1 cellular context compared by ENCODE assay signal in the genomic region with DNA sequence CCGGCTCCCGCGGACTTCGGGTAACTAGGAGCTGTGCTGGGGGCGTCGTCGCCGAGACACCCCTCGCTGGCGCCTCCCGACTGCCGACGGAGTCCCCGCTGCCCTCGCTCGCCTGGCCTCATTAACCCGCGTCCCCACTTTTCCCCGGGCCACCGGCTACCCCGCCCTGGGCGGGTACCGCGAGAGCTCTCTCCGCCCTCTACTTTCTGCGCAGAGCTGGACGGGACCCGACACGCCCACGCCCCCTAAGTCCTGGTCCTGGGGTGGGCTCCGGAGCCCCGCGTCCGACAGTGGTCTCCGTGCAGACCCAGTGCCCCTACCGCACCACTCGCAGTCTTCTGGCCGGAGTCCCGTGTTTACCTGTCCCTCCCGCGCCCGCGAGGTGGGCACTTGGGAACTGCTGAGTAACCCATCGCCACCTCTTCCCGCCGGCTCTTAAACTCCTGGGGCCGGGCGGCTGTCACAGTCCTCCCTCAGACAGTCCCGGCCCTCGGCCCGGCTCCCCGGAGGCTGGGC.
A peak's percentile ranks its signal among the peaks of the same experiment; 100 is the strongest.
TF ChIP-seq lines count a peak whose summit lies in the region.

No MANE protein-coding gene starts in this region.

TF ChIP-seq in K562, 482 proteins besides CTCF, POLR2A, EP300 and RAD21 (continued from another document and continues in another):
- peak; percentile 14 for TF ChIP-seq THAP12 (CRISPR knock-in tag; IDR thresholded peaks at IDR 0.05)
- TF ChIP-seq AFF4 (CRISPR knock-in tag; IDR thresholded peaks at IDR 0.05) = no peak; the same call in 1 of the 2 replicates
- TF ChIP-seq ZNF764 (CRISPR knock-in tag; IDR thresholded peaks at IDR 0.05; ENCODE audit: low read depth) = no peak
- TF ChIP-seq CXXC5 (CRISPR knock-in tag; IDR thresholded peaks at IDR 0.05) = 0 out of 2 replicates have a peak, but pooled peaks have one; percentile 21
- TF ChIP-seq ZBTB7A (IDR thresholded peaks at IDR 0.05; ENCODE audit: borderline replicate concordance, control insufficient read depth, low read depth, low read length) = peak; percentile 65
- TF ChIP-seq TAF1 (IDR thresholded peaks at IDR 0.05; ENCODE audit: control insufficient read depth, extremely low read depth, insufficient read depth, low read length, severe bottlenecking) = no peak
- no peak for TF ChIP-seq NUFIP1 (IDR thresholded peaks at IDR 0.05; ENCODE audit: partially characterized antibody)
- no peak for TF ChIP-seq BRF1 (IDR thresholded peaks at IDR 0.05; ENCODE audit: borderline replicate concordance, extremely low read depth, insufficient read length)
- TF ChIP-seq, protein P1, sequence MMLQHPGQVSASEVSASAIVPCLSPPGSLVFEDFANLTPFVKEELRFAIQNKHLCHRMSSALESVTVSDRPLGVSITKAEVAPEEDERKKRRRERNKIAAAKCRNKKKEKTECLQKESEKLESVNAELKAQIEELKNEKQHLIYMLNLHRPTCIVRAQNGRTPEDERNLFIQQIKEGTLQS (IDR thresholded peaks at IDR 0.05) = no peak
- TF ChIP-seq, protein P1 (CRISPR knock-in tag; conservative IDR thresholded peaks at IDR 0.05) = peak; percentile 74; the same call in 1 of the 2 replicates
- 0 out of 2 replicates have a peak, but pooled peaks have one; percentile 46 for TF ChIP-seq E2F3 (CRISPR knock-in tag; IDR thresholded peaks at IDR 0.05)
- 0 out of 2 replicates have a peak, but pooled peaks have one; percentile 2 for TF ChIP-seq MYC (IDR thresholded peaks at IDR 0.05; ENCODE audit: low read depth, low read length)
- no peak for TF ChIP-seq MYC (CRISPR knock-in tag; IDR thresholded peaks at IDR 0.05; ENCODE audit: borderline replicate concordance, low read depth)
- TF ChIP-seq SAP30 (IDR thresholded peaks at IDR 0.05; ENCODE audit: borderline replicate concordance, insufficient read depth, low read depth, low read length, poor library complexity, severe bottlenecking) = peak; percentile 83
- peak; percentile 23; the same call in 1 of the 2 replicates for TF ChIP-seq PKNOX1 (IDR thresholded peaks at IDR 0.05)
- no peak for TF ChIP-seq ZSCAN29 (IDR thresholded peaks at IDR 0.05)
- peak; percentile 77 for TF ChIP-seq RBFOX2 (IDR thresholded peaks at IDR 0.05; ENCODE audit: low read depth, low read length)
- TF ChIP-seq TARDBP (IDR thresholded peaks at IDR 0.05) = no peak; the same call in 1 of the 2 replicates
- TF ChIP-seq, protein P2, sequence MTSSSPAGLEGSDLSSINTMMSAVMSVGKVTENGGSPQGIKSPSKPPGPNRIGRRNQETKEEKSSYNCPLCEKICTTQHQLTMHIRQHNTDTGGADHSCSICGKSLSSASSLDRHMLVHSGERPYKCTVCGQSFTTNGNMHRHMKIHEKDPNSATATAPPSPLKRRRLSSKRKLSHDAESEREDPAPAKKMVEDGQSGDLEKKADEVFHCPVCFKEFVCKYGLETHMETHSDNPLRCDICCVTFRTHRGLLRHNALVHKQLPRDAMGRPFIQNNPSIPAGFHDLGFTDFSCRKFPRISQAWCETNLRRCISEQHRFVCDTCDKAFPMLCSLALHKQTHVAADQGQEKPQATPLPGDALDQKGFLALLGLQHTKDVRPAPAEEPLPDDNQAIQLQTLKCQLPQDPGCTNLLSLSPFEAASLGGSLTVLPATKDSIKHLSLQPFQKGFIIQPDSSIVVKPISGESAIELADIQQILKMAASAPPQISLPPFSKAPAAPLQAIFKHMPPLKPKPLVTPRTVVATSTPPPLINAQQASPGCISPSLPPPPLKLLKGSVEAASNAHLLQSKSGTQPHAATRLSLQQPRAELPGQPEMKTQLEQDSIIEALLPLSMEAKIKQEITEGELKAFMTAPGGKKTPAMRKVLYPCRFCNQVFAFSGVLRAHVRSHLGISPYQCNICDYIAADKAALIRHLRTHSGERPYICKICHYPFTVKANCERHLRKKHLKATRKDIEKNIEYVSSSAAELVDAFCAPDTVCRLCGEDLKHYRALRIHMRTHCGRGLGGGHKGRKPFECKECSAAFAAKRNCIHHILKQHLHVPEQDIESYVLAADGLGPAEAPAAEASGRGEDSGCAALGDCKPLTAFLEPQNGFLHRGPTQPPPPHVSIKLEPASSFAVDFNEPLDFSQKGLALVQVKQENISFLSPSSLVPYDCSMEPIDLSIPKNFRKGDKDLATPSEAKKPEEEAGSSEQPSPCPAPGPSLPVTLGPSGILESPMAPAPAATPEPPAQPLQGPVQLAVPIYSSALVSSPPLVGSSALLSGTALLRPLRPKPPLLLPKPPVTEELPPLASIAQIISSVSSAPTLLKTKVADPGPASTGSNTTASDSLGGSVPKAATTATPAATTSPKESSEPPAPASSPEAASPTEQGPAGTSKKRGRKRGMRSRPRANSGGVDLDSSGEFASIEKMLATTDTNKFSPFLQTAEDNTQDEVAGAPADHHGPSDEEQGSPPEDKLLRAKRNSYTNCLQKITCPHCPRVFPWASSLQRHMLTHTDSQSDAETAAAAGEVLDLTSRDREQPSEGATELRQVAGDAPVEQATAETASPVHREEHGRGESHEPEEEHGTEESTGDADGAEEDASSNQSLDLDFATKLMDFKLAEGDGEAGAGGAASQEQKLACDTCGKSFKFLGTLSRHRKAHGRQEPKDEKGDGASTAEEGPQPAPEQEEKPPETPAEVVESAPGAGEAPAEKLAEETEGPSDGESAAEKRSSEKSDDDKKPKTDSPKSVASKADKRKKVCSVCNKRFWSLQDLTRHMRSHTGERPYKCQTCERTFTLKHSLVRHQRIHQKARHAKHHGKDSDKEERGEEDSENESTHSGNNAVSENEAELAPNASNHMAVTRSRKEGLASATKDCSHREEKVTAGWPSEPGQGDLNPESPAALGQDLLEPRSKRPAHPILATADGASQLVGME (CRISPR knock-in tag; IDR thresholded peaks at IDR 0.05) = peak; percentile 73; the same call in 1 of the 2 replicates
- TF ChIP-seq HDAC1 (IDR thresholded peaks at IDR 0.05) = peak in 1 of 2 experiments; percentile 89; a peak in 2 of 4 replicates
- TF ChIP-seq ETS1 (conservative IDR thresholded peaks at IDR 0.05; ENCODE audit: control insufficient read depth, low read depth, low read length) = peak; percentile 25
- 0 out of 2 replicates have a peak, but pooled peaks have one; percentile 73 for TF ChIP-seq ERF (CRISPR knock-in tag; IDR thresholded peaks at IDR 0.05)
- TF ChIP-seq, protein P3, sequence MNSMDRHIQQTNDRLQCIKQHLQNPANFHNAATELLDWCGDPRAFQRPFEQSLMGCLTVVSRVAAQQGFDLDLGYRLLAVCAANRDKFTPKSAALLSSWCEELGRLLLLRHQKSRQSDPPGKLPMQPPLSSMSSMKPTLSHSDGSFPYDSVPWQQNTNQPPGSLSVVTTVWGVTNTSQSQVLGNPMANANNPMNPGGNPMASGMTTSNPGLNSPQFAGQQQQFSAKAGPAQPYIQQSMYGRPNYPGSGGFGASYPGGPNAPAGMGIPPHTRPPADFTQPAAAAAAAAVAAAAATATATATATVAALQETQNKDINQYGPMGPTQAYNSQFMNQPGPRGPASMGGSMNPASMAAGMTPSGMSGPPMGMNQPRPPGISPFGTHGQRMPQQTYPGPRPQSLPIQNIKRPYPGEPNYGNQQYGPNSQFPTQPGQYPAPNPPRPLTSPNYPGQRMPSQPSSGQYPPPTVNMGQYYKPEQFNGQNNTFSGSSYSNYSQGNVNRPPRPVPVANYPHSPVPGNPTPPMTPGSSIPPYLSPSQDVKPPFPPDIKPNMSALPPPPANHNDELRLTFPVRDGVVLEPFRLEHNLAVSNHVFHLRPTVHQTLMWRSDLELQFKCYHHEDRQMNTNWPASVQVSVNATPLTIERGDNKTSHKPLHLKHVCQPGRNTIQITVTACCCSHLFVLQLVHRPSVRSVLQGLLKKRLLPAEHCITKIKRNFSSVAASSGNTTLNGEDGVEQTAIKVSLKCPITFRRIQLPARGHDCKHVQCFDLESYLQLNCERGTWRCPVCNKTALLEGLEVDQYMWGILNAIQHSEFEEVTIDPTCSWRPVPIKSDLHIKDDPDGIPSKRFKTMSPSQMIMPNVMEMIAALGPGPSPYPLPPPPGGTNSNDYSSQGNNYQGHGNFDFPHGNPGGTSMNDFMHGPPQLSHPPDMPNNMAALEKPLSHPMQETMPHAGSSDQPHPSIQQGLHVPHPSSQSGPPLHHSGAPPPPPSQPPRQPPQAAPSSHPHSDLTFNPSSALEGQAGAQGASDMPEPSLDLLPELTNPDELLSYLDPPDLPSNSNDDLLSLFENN (IDR thresholded peaks at IDR 0.05; ENCODE audit: low read depth in 2 of 2, low read length in 2 of 2) = no peak
- no peak for TF ChIP-seq BACH1 (tag; IDR thresholded peaks at IDR 0.05)
- no peak for TF ChIP-seq RCOR1 (IDR thresholded peaks at IDR 0.05; ENCODE audit: borderline replicate concordance in 1 of 2, low read depth in 2 of 2, low read length in 2 of 2)
- no peak for TF ChIP-seq ELF1 (tag; IDR thresholded peaks at IDR 0.05)
- TF ChIP-seq PTTG1 (tag; IDR thresholded peaks at IDR 0.05; ENCODE audit: low read depth) = no peak
- no peak for TF ChIP-seq BCOR (IDR thresholded peaks at IDR 0.05)
- TF ChIP-seq PREB (CRISPR knock-in tag; IDR thresholded peaks at IDR 0.05) = 0 out of 2 replicates have a peak, but pooled peaks have one; percentile 26
- 0 out of 4 replicates have a peak, but pooled peaks of 1 of the 2 experiments have one; percentile 62 for TF ChIP-seq FOXA3 (CRISPR knock-in tag; conservative IDR thresholded peaks at IDR 0.05 in 1 of 2, IDR thresholded peaks at IDR 0.05 in 1 of 2)
- TF ChIP-seq KDM2B (CRISPR knock-in tag; IDR thresholded peaks at IDR 0.05) = peak; percentile 54; the same call in 1 of the 2 replicates
- peak; percentile 11; the same call in 1 of the 2 replicates for TF ChIP-seq CEBPG (CRISPR knock-in tag; IDR thresholded peaks at IDR 0.05)
- no peak for TF ChIP-seq CEBPG (tag; conservative IDR thresholded peaks at IDR 0.05 in 1 of 2, IDR thresholded peaks at IDR 0.05 in 1 of 2)
